ENCODE assay signal across 2 cellular contexts in the genomic region with DNA sequence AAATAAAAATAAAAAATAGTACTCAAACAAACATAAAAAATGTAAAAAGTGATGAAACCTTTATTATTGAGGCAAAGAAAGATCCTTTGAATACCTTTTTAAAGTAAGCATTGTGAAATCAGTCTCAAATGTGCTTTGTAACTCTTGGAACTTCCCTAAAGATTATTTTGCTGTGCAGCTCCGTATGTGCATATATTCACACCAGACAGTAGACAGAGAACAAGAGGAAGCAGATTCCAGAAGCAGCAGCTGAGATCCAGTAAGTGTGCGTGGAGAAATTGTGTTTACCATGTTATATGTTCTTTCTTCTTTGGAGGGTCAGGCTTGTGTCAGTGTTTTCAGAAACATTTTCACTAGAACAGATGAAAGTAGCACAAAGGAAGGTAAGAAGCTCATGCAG.
TF ChIP-seq lines count a peak whose summit lies in the region.

No MANE protein-coding gene starts in this region.

TF ChIP-seq in SK-N-SH, 30 proteins besides CTCF, POLR2A, EP300 and RAD21 (continued from another document):
- no peak for TF ChIP-seq IRF3 (IDR thresholded peaks at IDR 0.05; ENCODE audit: low read depth, low read length)
- TF ChIP-seq, protein P1, sequence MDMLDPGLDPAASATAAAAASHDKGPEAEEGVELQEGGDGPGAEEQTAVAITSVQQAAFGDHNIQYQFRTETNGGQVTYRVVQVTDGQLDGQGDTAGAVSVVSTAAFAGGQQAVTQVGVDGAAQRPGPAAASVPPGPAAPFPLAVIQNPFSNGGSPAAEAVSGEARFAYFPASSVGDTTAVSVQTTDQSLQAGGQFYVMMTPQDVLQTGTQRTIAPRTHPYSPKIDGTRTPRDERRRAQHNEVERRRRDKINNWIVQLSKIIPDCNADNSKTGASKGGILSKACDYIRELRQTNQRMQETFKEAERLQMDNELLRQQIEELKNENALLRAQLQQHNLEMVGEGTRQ (IDR thresholded peaks at IDR 0.05; ENCODE audit: borderline replicate concordance, low read depth, low read length) = no peak
- TF ChIP-seq RXRA (IDR thresholded peaks at IDR 0.05; ENCODE audit: borderline replicate concordance, low read depth) = no peak
- no peak for TF ChIP-seq CHD2 (IDR thresholded peaks at IDR 0.05; ENCODE audit: low read length, partially characterized antibody)
- TF ChIP-seq FOXM1 (IDR thresholded peaks at IDR 0.05; ENCODE audit: low read depth) = no peak
- TF ChIP-seq FOSL2 (IDR thresholded peaks at IDR 0.05; ENCODE audit: borderline replicate concordance, low read depth) = no peak
- TF ChIP-seq TAF1 (IDR thresholded peaks at IDR 0.05; ENCODE audit: borderline replicate concordance, low read depth, low read length) = no peak
- TF ChIP-seq SIN3A (IDR thresholded peaks at IDR 0.05; ENCODE audit: borderline replicate concordance, low read depth, low read length) = no peak
- TF ChIP-seq MXI1 (IDR thresholded peaks at IDR 0.05; ENCODE audit: low read depth, low read length) = no peak
- no peak for TF ChIP-seq SMC3 (IDR thresholded peaks at IDR 0.05; ENCODE audit: low read depth, low read length)
- TF ChIP-seq TEAD4 (IDR thresholded peaks at IDR 0.05; ENCODE audit: borderline replicate concordance, insufficient read depth) = no peak
- TF ChIP-seq REST (IDR thresholded peaks at IDR 0.05; ENCODE audit: low read depth, low read length) = no peak
- no peak for TF ChIP-seq ELF1 (IDR thresholded peaks at IDR 0.05)

TF ChIP-seq in SK-N-SH treated with all-trans-retinoic acid at 6 μM for 48 hours, 23 proteins besides CTCF, POLR2A, EP300 and RAD21 (continued from another document):
- TF ChIP-seq, protein P2, sequence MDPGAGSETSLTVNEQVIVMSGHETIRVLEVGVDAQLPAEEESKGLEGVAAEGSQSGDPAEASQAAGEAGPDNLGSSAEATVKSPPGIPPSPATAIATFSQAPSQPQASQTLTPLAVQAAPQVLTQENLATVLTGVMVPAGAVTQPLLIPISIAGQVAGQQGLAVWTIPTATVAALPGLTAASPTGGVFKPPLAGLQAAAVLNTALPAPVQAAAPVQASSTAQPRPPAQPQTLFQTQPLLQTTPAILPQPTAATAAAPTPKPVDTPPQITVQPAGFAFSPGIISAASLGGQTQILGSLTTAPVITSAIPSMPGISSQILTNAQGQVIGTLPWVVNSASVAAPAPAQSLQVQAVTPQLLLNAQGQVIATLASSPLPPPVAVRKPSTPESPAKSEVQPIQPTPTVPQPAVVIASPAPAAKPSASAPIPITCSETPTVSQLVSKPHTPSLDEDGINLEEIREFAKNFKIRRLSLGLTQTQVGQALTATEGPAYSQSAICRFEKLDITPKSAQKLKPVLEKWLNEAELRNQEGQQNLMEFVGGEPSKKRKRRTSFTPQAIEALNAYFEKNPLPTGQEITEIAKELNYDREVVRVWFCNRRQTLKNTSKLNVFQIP (CRISPR knock-in tag; IDR thresholded peaks at IDR 0.05; ENCODE audit: borderline replicate concordance, low read depth) = no peak
- no peak for TF ChIP-seq ZFP3 (CRISPR knock-in tag; IDR thresholded peaks at IDR 0.05)
- no peak for TF ChIP-seq PPARA (CRISPR knock-in tag; IDR thresholded peaks at IDR 0.05; ENCODE audit: borderline replicate concordance)
- no peak for TF ChIP-seq ESRRG (CRISPR knock-in tag; IDR thresholded peaks at IDR 0.05)
- TF ChIP-seq CSDC2 (CRISPR knock-in tag; IDR thresholded peaks at IDR 0.05) = no peak
- TF ChIP-seq ARNTL (CRISPR knock-in tag; IDR thresholded peaks at IDR 0.05; ENCODE audit: borderline replicate concordance, low read depth) = no peak
- TF ChIP-seq SNAI2 (CRISPR knock-in tag; IDR thresholded peaks at IDR 0.05) = no peak
- TF ChIP-seq BACH2 (CRISPR knock-in tag; IDR thresholded peaks at IDR 0.05; ENCODE audit: borderline replicate concordance) = no peak
- TF ChIP-seq TOX (CRISPR knock-in tag; IDR thresholded peaks at IDR 0.05; ENCODE audit: borderline replicate concordance) = no peak
- TF ChIP-seq GLIS3 (CRISPR knock-in tag; IDR thresholded peaks at IDR 0.05) = no peak
- TF ChIP-seq TCF4 (CRISPR knock-in tag; IDR thresholded peaks at IDR 0.05; ENCODE audit: borderline replicate concordance) = no peak
- TF ChIP-seq ZC3H10 (CRISPR knock-in tag; IDR thresholded peaks at IDR 0.05) = no peak
TF ChIP-seq in SK-N-SH treated with all-trans-retinoic acid at 6 μM for 48 hours: peak in this region for 0.
